ENCODE assay signal across 7 cellular contexts in the genomic region with DNA sequence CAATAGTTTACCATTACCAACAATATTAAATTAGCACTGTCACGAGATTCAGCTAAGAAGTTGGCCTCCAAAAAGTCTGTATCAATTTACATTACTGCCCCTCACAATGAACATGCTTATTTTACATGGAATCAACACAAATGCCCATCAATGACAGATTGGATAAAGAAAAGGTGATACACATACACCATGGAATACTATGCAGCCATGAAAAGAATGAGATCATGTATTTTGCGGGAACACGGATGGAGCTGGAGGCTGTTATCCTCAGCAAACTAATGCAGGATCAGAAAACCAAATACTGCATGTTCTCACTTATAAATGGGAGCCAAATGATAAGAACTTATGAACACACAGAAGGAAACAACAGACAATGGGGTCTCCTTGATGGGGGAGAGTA.
"Had no signal": no experiment of that assay in that cellular context is flagged by ENCODE, and none has a peak within 500 bp of the region (broad histone marks: within the 10 kb centered on the region; RNA-seq: fewer than 3 reads in every experiment).

No MANE protein-coding gene starts in this region.

- ATAC-seq: HepG2 had no signal

- H3K9me3 Mint-ChIP-seq: IgD-negative memory B cell had no signal

- H3K27ac Mint-ChIP-seq: IgD-negative memory B cell had no signal

- H3K27ac ChIP-seq: KMS-11 had no signal

- H3K36me3 Mint-ChIP-seq: IgD-negative memory B cell had no signal

- H3K4me2 ChIP-seq: KMS-11 had no signal

- H3K9ac ChIP-seq: KMS-11 had no signal

- FAIRE-seq: HepG2, HTR-8/SVneo had no signal

- DNase-seq: IMR-90, KBM-7, KG1 had no signal

- H3K4me3 Mint-ChIP-seq: IgD-negative memory B cell had no signal
